Comparison of ENCODE assay signal across 18 cellular contexts in the genomic region with DNA sequence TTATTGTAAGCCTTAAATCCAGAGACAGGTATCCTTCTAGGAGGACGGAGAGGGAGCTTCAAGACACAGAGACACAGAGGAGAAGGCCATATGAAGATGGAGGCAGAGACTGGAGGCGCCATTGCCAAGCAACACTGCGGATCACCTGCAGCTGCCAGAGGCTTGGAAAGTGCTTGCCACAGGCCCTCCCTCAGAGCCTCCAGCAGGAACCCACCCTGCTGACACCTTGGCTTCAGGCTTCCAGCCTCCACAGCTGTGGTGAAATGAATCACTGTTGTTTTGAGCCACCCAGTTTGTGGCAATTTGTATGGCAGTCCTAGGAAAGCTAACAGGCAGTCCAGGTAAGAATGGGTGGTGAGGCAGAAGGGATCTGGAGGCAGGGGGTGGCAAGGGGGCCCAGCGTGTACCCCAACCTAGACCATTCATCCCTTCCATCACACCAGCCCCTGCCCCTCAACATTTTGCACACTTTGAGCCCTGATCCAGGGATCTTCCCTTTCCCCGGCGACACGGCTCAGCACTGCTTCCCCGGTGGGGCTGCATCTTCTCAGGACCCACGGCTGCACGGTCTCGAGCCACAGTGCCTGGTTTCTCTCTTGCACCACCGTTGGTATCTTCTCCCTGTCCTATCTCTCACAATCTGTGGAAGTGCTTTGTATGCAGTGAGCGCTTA. TPM values are rescaled to one million over a fixed set of nuclear protein-coding genes. Genes with fewer than 3 reads are reported as not detected.
DNase-seq lines count a peak whose midpoint lies in the region; ATAC-seq, FAIRE-seq and TF ChIP-seq lines count a peak whose summit lies in the region.
"Had no signal": no experiment of that assay in that cellular context is flagged by ENCODE, and none has a peak within 500 bp of the region (broad histone marks: within the 10 kb centered on the region; RNA-seq: fewer than 3 reads in every experiment).

No MANE protein-coding gene starts in this region.

- H3K9me3 Mint-ChIP-seq in endodermal cell: peaks cover 3% of the 10 kb centered on the region
- H3K9me3 Mint-ChIP-seq: CD8-positive, alpha-beta memory T cell had no signal

- no peak overlapping the region for H3K4me3 ChIP-seq in endodermal cell (ENCODE audit: low read length)
- H3K4me3 ChIP-seq in osteoblast (ENCODE audit: insufficient read depth, low read length): no peak overlapping the region
- H3K4me3 ChIP-seq in gastroesophageal sphincter: no peak overlapping the region

- H3K27ac ChIP-seq in endodermal cell (ENCODE audit: low read depth, low read length): no peak overlapping the region
- no peak overlapping the region for H3K27ac ChIP-seq in osteoblast (ENCODE audit: low read depth, low read length)
- H3K27ac ChIP-seq in gastroesophageal sphincter: no peak overlapping the region
- H3K27ac ChIP-seq: C4-2B had no signal

- no peak overlapping the region for H3K27ac Mint-ChIP-seq in endodermal cell

- FAIRE-seq in frontal cortex (lab: Jason Lieb, UNC): no peak

- H3K4me1 ChIP-seq in endodermal cell (ENCODE audit: control insufficient read depth, insufficient read depth, low read length): no peaks in the 10 kb centered on the region
- H3K4me1 ChIP-seq in osteoblast (ENCODE audit: insufficient read depth, low read length): peaks cover 14% of the 10 kb centered on the region
- peaks cover 0 to 34% (median 15%) of the 10 kb centered on the region in 3 donors for H3K4me1 ChIP-seq in gastroesophageal sphincter

- TF ChIP-seq EP300 in gastroesophageal sphincter (IDR thresholded peaks at IDR 0.05): no peak

- H3K36me3 Mint-ChIP-seq in endodermal cell (ENCODE audit: low read depth): no peaks in the 10 kb centered on the region
- H3K36me3 Mint-ChIP-seq: CD8-positive, alpha-beta memory T cell had no signal

- TF ChIP-seq CTCF in endodermal cell (conservative IDR thresholded peaks at IDR 0.05) (no peak), osteoblast (IDR thresholded peaks at IDR 0.05; ENCODE audit: extremely low read depth, low read depth, low read length) (no peak), gastroesophageal sphincter (IDR thresholded peaks at IDR 0.05) (no peak)

- no peak overlapping the region for H3K9ac ChIP-seq in endodermal cell (ENCODE audit: extremely low read depth, low read length, poor library complexity, severe bottlenecking)

- no peak overlapping the region for H3K4me3 Mint-ChIP-seq in endodermal cell
- H3K4me3 Mint-ChIP-seq: CD8-positive, alpha-beta memory T cell had no signal

- peaks cover 5% of the 10 kb centered on the region for H3K4me1 Mint-ChIP-seq in endodermal cell
- H3K4me1 Mint-ChIP-seq: CD8-positive, alpha-beta memory T cell had no signal

- no peaks in the 10 kb centered on the region for H3K27me3 ChIP-seq in endodermal cell (ENCODE audit: control insufficient read depth, insufficient read depth, low read length, poor library complexity, severe bottlenecking)
- peaks cover 21% of the 10 kb centered on the region for H3K27me3 ChIP-seq in osteoblast (ENCODE audit: insufficient read depth, low read length)
- no peaks in the 10 kb centered on the region for H3K27me3 ChIP-seq in gastroesophageal sphincter

- H3K36me3 ChIP-seq in endodermal cell (ENCODE audit: control insufficient read depth, insufficient read depth, low read length) (no peaks in the 10 kb centered on the region), osteoblast (ENCODE audit: insufficient read depth, low read length) (no peaks in the 10 kb centered on the region), gastroesophageal sphincter (no peaks in the 10 kb centered on the region)

- no peaks in the 10 kb centered on the region for H3K79me2 ChIP-seq in osteoblast (ENCODE audit: insufficient read depth, low read length)

- no peaks in the 10 kb centered on the region for H3K9me3 ChIP-seq in endodermal cell (ENCODE audit: control insufficient read depth, low read length)
- no peaks in the 10 kb centered on the region for H3K9me3 ChIP-seq in osteoblast (ENCODE audit: low read depth, low read length)
- H3K9me3 ChIP-seq in gastroesophageal sphincter: no peaks in the 10 kb centered on the region

- peak; percentile 47 for DNase-seq in activated CD8-positive, alpha-beta memory T cell treated with anti-CD3 and anti-CD28 coated beads, Interleukin-2, amount 50 U/mL, for 48 hours
- no peak for DNase-seq in activated CD8-positive, alpha-beta memory T cell treated with anti-CD3 and anti-CD28 coated beads for 24 hours
- peak; percentile 28 for DNase-seq in NCI-H69 (lab: John Stamatoyannopoulos, UW)
- DNase-seq in endodermal cell: peak; percentile 38
- DNase-seq in osteoblast (ENCODE audit: insufficient read length, low spot score, missing footprints): peak; percentile 47
- DNase-seq in DMS153 treated with DMSO at 0.1 percent for 48 hours (lab: John Stamatoyannopoulos, UW; ENCODE audit: unreplicated experiment): no peak
- no peak for DNase-seq in frontal cortex (ENCODE audit: low spot score in 2 of 2)
- DNase-seq: CD8-positive, alpha-beta memory T cell; IMR-90; MV-4-11; NCI-H1105 treated with DMSO at 0.1 percent for 48 hours; NCI-H2029 treated with DMSO at 0.1 percent for 48 hours; NCI-H345; OCI-M1; Right ventricle myocardium superior had no signal

- no peak overlapping the region for H2AFZ ChIP-seq in osteoblast (ENCODE audit: low read length)

- H3K4me2 ChIP-seq in osteoblast (ENCODE audit: insufficient read depth, low read length): no peak overlapping the region

- no peak for ATAC-seq in gastroesophageal sphincter

- WGBS in endodermal cell (ENCODE audit: insufficient coverage in 1 of 2, insufficient read length in 1 of 2), 2 experiments: 88 to 93% methylated on average over 13 of the region's 13 CpGs
- WGBS in gastroesophageal sphincter (ENCODE audit: low coverage in 1 of 2), 2 donors: 80 to 84% methylated on average over 2 to 9 of the region's 13 CpGs

- peaks cover 33% of the 10 kb centered on the region for H3K27me3 Mint-ChIP-seq in endodermal cell (ENCODE audit: insufficient read depth)

- TF ChIP-seq POLR2A in gastroesophageal sphincter (IDR thresholded peaks at IDR 0.05): no peak

- no peaks in the 10 kb centered on the region for H4K20me1 ChIP-seq in osteoblast (ENCODE audit: insufficient read depth, low read length)

RNA-seq across cellular contexts. Expression of gene BCDIN3D, which starts 22.3 kb away (rescaled TPM):
- total RNA-seq in endodermal cell (1 to 10 TPM; 2.8 to 3.8 TPM), osteoblast (4.7 and 5.4 TPM in 2 replicates), gastroesophageal sphincter (1 to 10 TPM; 2.6 to 4.7 (median 3.4) TPM), frontal cortex (6.9 TPM)
- polyA plus RNA-seq in endodermal cell (2013, experiment 1 of 2): 4.8 TPM
- polyA plus RNA-seq in endodermal cell (2013, experiment 2 of 2): 5.1 TPM

RNA-seq across cellular contexts. Expression of gene NCKAP5L, which starts 37.0 kb away (rescaled TPM):
- total RNA-seq in endodermal cell (10 to 100 TPM; 21.2 to 24.1 TPM), osteoblast (34.8 and 40.5 TPM in 2 replicates), gastroesophageal sphincter (10 to 100 TPM; 15.3 to 27.5 (median 19.0) TPM), frontal cortex (7.3 TPM)
- 28.0 TPM for polyA plus RNA-seq in endodermal cell (2013, experiment 1 of 2)
- polyA plus RNA-seq in endodermal cell (2013, experiment 2 of 2): 25.4 TPM

RNA-seq across cellular contexts. Expression of gene FAIM2, which starts 38.5 kb away (rescaled TPM):
- not detected for total RNA-seq in endodermal cell
- polyA plus RNA-seq in endodermal cell (2013, experiment 1 of 2): 4.4 TPM
- polyA plus RNA-seq in endodermal cell (2013, experiment 2 of 2): 3.2 TPM
- total RNA-seq in osteoblast: 0.88 and 1.4 TPM in 2 replicates
- 1 to 10 TPM; 3.4 to 7.4 (median 5.9) TPM for total RNA-seq in gastroesophageal sphincter
- 17.9 TPM for total RNA-seq in frontal cortex
- total RNA-seq: A172 had no signal

Comparison
In these comparisons a context has a peak if more than half of its experiments do, and no peak if none do; other contexts are left out.
1. DNase-seq: peak in activated CD8-positive, alpha-beta memory T cell treated with anti-CD3 and anti-CD28 coated beads, Interleukin-2, amount 50 U/mL, for 48 hours (single experiment), NCI-H69 (single experiment), endodermal cell (single experiment) and osteoblast (single experiment); none in activated CD8-positive, alpha-beta memory T cell treated with anti-CD3 and anti-CD28 coated beads for 24 hours (single experiment), DMS153 treated with DMSO at 0.1 percent for 48 hours (single experiment) and frontal cortex (0 of 2).